In genomic region chr9:117286245-117286644, GRCh38 we compare ENCODE assay signal across 22 cellular contexts.
"Had no signal": no experiment of that assay in that cellular context is flagged by ENCODE, and none has a peak within 500 bp of the region (broad histone marks: within the 10 kb centered on the region; RNA-seq: fewer than 3 reads in every experiment).

No MANE protein-coding gene starts in this region.

- H3K27ac ChIP-seq: heart left ventricle, left lung, sigmoid colon, tibial nerve, WERI-Rb-1 had no signal

- H3K4me1 ChIP-seq: left lung, sigmoid colon, tibial nerve had no signal

- H3K27me3 ChIP-seq: heart left ventricle, left lung, sigmoid colon, tibial nerve had no signal

- H3K4me3 ChIP-seq: heart left ventricle, left lung, lung, sigmoid colon, smooth muscle cell, tibial nerve had no signal

- DNase-seq: activated CD4-positive, alpha-beta memory T cell treated with anti-CD3 and anti-CD28 coated beads, Interleukin-2, amount 10 ng/mL, durations not matched to agents 7 days and 5 days; activated CD4-positive, alpha-beta T cell treated with anti-CD3 and anti-CD28 coated beads, Interleukin-2, amount 10 ng/mL, durations not matched to agents 7 days and 5 days; activated CD4-positive, CD25-positive, alpha-beta regulatory T cell treated with anti-CD3 and anti-CD28 coated beads, Interleukin-2, amount 50 U/mL, for 72 hours; activated CD8-positive, alpha-beta memory T cell treated with anti-CD3 and anti-CD28 coated beads, Interleukin-2, amount 50 U/mL, for 48 hours; activated gamma-delta T cell; activated naive CD4-positive, alpha-beta T cell treated with anti-CD3 and anti-CD28 coated beads, Interleukin-2, amount 10 ng/mL, durations not matched to agents 7 days and 5 days; activated naive CD8-positive, alpha-beta T cell treated with anti-CD3 and anti-CD28 coated beads, Interleukin-2, amount 10 ng/mL, durations not matched to agents 7 days and 5 days; activated T-cell treated with anti-CD3 and anti-CD28 coated beads, Interleukin-2, amount 50 U/mL, for 24 hours; cortex of kidney; effector memory CD8-positive, alpha-beta T cell; erythroblast; heart left ventricle; left lung; sigmoid colon; stimulated activated CD4-positive, alpha-beta T cell treated with anti-CD3 and anti-CD28 coated beads, Interleukin-1b, Interleukin-23, amount 100 ng/mL, for 48 hours; stimulated activated CD4-positive, alpha-beta T cell treated with anti-CD3 and anti-CD28 coated beads, Interleukin-4, amount 100 ng/mL, for 4 hours; stimulated activated CD8-positive, alpha-beta memory T cell treated with anti-CD3 and anti-CD28 coated beads, Interleukin-4, amount 100 ng/mL, for 48 hours; stimulated activated naive B cell treated with anti-CD40 and anti-IgM and Interleukin-4, amounts not matched to agents 10 μg/mL and 1 μg/mL and 100 μg/mL, for 72 hours; WERI-Rb-1 had no signal

- H3K36me3 ChIP-seq: heart left ventricle, left lung, sigmoid colon, tibial nerve had no signal

- H3K9me3 ChIP-seq: heart left ventricle, left lung, sigmoid colon, tibial nerve had no signal

- ATAC-seq: effector memory CD8-positive, alpha-beta T cell; heart left ventricle; left lung; stimulated activated naive B cell treated with anti-CD40 and anti-IgM and Interleukin-4, amounts not matched to agents 10 μg/mL and 1 μg/mL and 100 μg/mL, for 72 hours had no signal
